ENCODE assay signal across 8 cellular contexts in genomic region chr5:59660737-59661136, GRCh38.
DNase-seq lines count a peak whose midpoint lies in the region; ATAC-seq and TF ChIP-seq lines count a peak whose summit lies in the region.

No MANE protein-coding gene starts in this region.

- H3K4me1 ChIP-seq in HCT116 (ENCODE audit: control insufficient read depth in 1 of 2, insufficient read depth in 2 of 2, low read length in 2 of 2) (no peaks in the 10 kb centered on the region), RWPE2 (ENCODE audit: insufficient read depth, poor library complexity, severe bottlenecking) (peaks cover 21% of the 10 kb centered on the region), left lung (peaks cover 6 to 13% of the 10 kb centered on the region in 2 donors)

- no peaks in the 10 kb centered on the region for H3K9me3 Mint-ChIP-seq in effector memory CD8-positive, alpha-beta T cell
- H3K9me3 Mint-ChIP-seq in naive thymus-derived CD8-positive, alpha-beta T cell: no peaks in the 10 kb centered on the region

- peaks cover 0 to 1% of the 10 kb centered on the region in 2 donors for H3K4me1 Mint-ChIP-seq in effector memory CD8-positive, alpha-beta T cell (ENCODE audit: low read depth in 2 of 2)
- H3K4me1 Mint-ChIP-seq in naive thymus-derived CD8-positive, alpha-beta T cell: peaks cover 0 to 46% (median 4%) of the 10 kb centered on the region in 4 donors

- H3K4me3 Mint-ChIP-seq in effector memory CD8-positive, alpha-beta T cell: no peak overlapping the region
- H3K4me3 Mint-ChIP-seq in naive thymus-derived CD8-positive, alpha-beta T cell: no peak overlapping the region

- TF ChIP-seq CTCF in HCT116 (IDR thresholded peaks at IDR 0.05 in 2 of 3, conservative IDR thresholded peaks at IDR 0.05 in 1 of 3; ENCODE audit: borderline replicate concordance in 1 of 3, insufficient read depth in 1 of 3, low read depth in 2 of 3, low read length in 2 of 3) (0 out of 6 replicates have a peak, but pooled peaks of 2 of the 3 experiments have one; percentile 7 to 20), RWPE2 (IDR thresholded peaks at IDR 0.05; ENCODE audit: poor library complexity, severe bottlenecking) (peak; percentile 71), left lung (IDR thresholded peaks at IDR 0.05) (no peak)

- no peak overlapping the region for H3K27ac Mint-ChIP-seq in effector memory CD8-positive, alpha-beta T cell
- no peak overlapping the region for H3K27ac Mint-ChIP-seq in naive thymus-derived CD8-positive, alpha-beta T cell

- no peak overlapping the region for H3K9ac ChIP-seq in HCT116 (ENCODE audit: low read length)

- intact Hi-C loops in HCT116 (cut with micrococcal nuclease) (no loop called here), left lung (cut with DNase I) (no loop called here)

- POLR2A ChIA-PET in HCT116 (lab: Charles Lee): no interaction called here
- POLR2A ChIA-PET in naive thymus-derived CD8-positive, alpha-beta T cell (lab: Charles Lee): no interaction called here

- no peaks in the 10 kb centered on the region for H3K36me3 Mint-ChIP-seq in effector memory CD8-positive, alpha-beta T cell (ENCODE audit: insufficient read depth)
- H3K36me3 Mint-ChIP-seq in naive thymus-derived CD8-positive, alpha-beta T cell: no peaks in the 10 kb centered on the region

- H4K20me1 ChIP-seq in HCT116 (ENCODE audit: insufficient read depth): no peaks in the 10 kb centered on the region

- no TSS peak for BruUV-seq in HCT116 (replicated peaks; lab: Mats Ljungman, UMichigan)

- CTCF ChIA-PET in HCT116 (lab: Charles Lee): interaction anchor here (0.6 to 3.1 kb wide), 8 partner anchors 12 to 472 kb away, joined by 3 to 18 read pairs (median 4); no protein-coding TSS in a partner anchor

- no peak overlapping the region for H3K4me2 ChIP-seq in HCT116 (ENCODE audit: low read length)

- RAD21 ChIA-PET in HCT116 (lab: Charles Lee; ENCODE audit: low non-redundant PET in 1 of 2, low total read pairs in 2 of 2, uncharacterized antibody in 2 of 2, unreplicated experiment in 2 of 2): no interaction called here

- no peaks in the 10 kb centered on the region for H3K27me3 Mint-ChIP-seq in effector memory CD8-positive, alpha-beta T cell
- H3K27me3 Mint-ChIP-seq in naive thymus-derived CD8-positive, alpha-beta T cell: peaks cover 0 to 3% (median 0%) of the 10 kb centered on the region in 5 donors

- TF ChIP-seq RAD21 in HCT116 (IDR thresholded peaks at IDR 0.05; ENCODE audit: low read depth): peak; percentile 28; the same call in 1 of the 2 replicates

- no peak for TF ChIP-seq POLR2A in HCT116 (IDR thresholded peaks at IDR 0.05; ENCODE audit: borderline replicate concordance, extremely low read depth, insufficient read depth, insufficient read length)

- H3K27me3 ChIP-seq in HCT116 (ENCODE audit: insufficient read depth, low read length): peaks cover 5% of the 10 kb centered on the region
- no peaks in the 10 kb centered on the region for H3K27me3 ChIP-seq in RWPE2 (ENCODE audit: insufficient read depth, poor library complexity, severe bottlenecking)
- no peaks in the 10 kb centered on the region for H3K27me3 ChIP-seq in left lung

- ATAC-seq in HCT116 (no peak), RWPE2 (ENCODE audit: low read depth) (peak; percentile 73), left lung (peak; percentile 64), GM21717 (IDR thresholded peaks at IDR 0.05; ENCODE audit: unreplicated experiment) (no peak)
- no peak for ATAC-seq in effector memory CD8-positive, alpha-beta T cell (replicated peaks)
- no peak for ATAC-seq in naive thymus-derived CD8-positive, alpha-beta T cell

- no peak overlapping the region for H2AFZ ChIP-seq in HCT116 (ENCODE audit: low read depth, low read length, poor library complexity, severe bottlenecking)

- H3K4me3 ChIP-seq in HCT116 (replicated peaks in 1 of 2; ENCODE audit: low read depth in 1 of 2, low read length in 2 of 2) (no peak overlapping the region), RWPE2 (ENCODE audit: severe bottlenecking) (no peak overlapping the region), left lung (no peak overlapping the region)

- peak; percentile 40 for DNase-seq in DMS114 treated with DMSO at 0.1 percent for 48 hours (lab: John Stamatoyannopoulos, UW; ENCODE audit: unreplicated experiment)
- no peak for DNase-seq in HCT116 (ENCODE audit: low read depth, low spot score)
- DNase-seq in RWPE2 (ENCODE audit: low spot score): no peak
- DNase-seq in left lung: no peak
- no peak for DNase-seq in effector memory CD8-positive, alpha-beta T cell
- no peak for DNase-seq in naive thymus-derived CD8-positive, alpha-beta T cell
- no peak for DNase-seq in HPDE6-E6E7 (ENCODE audit: extremely low spot score)

- H3K9me3 ChIP-seq in HCT116 (ENCODE audit: control insufficient read depth in 1 of 2, insufficient read depth in 1 of 2, low read depth in 1 of 2, low read length in 2 of 2) (no peaks in the 10 kb centered on the region), RWPE2 (ENCODE audit: severe bottlenecking) (no peaks in the 10 kb centered on the region), left lung (no peaks in the 10 kb centered on the region)

- H3K9me2 ChIP-seq in HCT116 (ENCODE audit: insufficient read depth): no peaks in the 10 kb centered on the region

- H3K27ac ChIP-seq in HCT116 (ENCODE audit: low read depth, low read length) (no peak overlapping the region), RWPE2 (ENCODE audit: poor library complexity, severe bottlenecking) (no peak overlapping the region), left lung (no peak overlapping the region)

- no peaks in the 10 kb centered on the region for H3K79me2 ChIP-seq in HCT116 (ENCODE audit: insufficient read depth, low read length)

- H3K36me3 ChIP-seq in HCT116 (ENCODE audit: control insufficient read depth in 1 of 2, insufficient read depth in 2 of 2, low read length in 2 of 2) (no peaks in the 10 kb centered on the region), RWPE2 (ENCODE audit: low read depth) (0 out of 2 replicates have a peak, but pooled peaks cover 3% of the 10 kb centered on the region), left lung (no peaks in the 10 kb centered on the region)

TF ChIP-seq in HCT116, 20 proteins besides CTCF, POLR2A, EP300 and RAD21 (continues in another document):
- TF ChIP-seq REST (IDR thresholded peaks at IDR 0.05; ENCODE audit: low read depth): no peak
- no peak for TF ChIP-seq ZBTB33 (IDR thresholded peaks at IDR 0.05; ENCODE audit: extremely low read depth, insufficient replicate concordance, low read length)
- no peak for TF ChIP-seq TCF7L2 (IDR thresholded peaks at IDR 0.05; ENCODE audit: borderline replicate concordance, extremely low read depth, insufficient read depth, insufficient read length)
- TF ChIP-seq EGR1 (IDR thresholded peaks at IDR 0.05; ENCODE audit: low read depth): no peak
- no peak for TF ChIP-seq EZH2phosphoT487 (IDR thresholded peaks at IDR 0.05; ENCODE audit: borderline replicate concordance)
- no peak for TF ChIP-seq JUND (IDR thresholded peaks at IDR 0.05)
- no peak for TF ChIP-seq ZNF274 (IDR thresholded peaks at IDR 0.05; ENCODE audit: low read depth, low read length)
- TF ChIP-seq MAX (IDR thresholded peaks at IDR 0.05): no peak
- no peak for TF ChIP-seq EZH2 (IDR thresholded peaks at IDR 0.05)
- TF ChIP-seq FOSL1 (IDR thresholded peaks at IDR 0.05; ENCODE audit: low read depth): no peak
- no peak for TF ChIP-seq SIN3A (IDR thresholded peaks at IDR 0.05; ENCODE audit: low read depth)
- no peak for TF ChIP-seq ELF1 (IDR thresholded peaks at IDR 0.05; ENCODE audit: borderline replicate concordance, low read depth)

Comparison
In these comparisons a context has a peak if more than half of its experiments do, and no peak if none do; other contexts are left out.
1. ATAC-seq: peak in RWPE2 (single experiment) and left lung (single experiment); none in HCT116 (single experiment), effector memory CD8-positive, alpha-beta T cell (single experiment), naive thymus-derived CD8-positive, alpha-beta T cell (0 of 2) and GM21717 (single experiment).
2. CTCF ChIP-seq: peak in HCT116 (2 of 3) and RWPE2 (single experiment); none in left lung (0 of 2).